ENCODE assay signal across 20 cellular contexts in the genomic region with DNA sequence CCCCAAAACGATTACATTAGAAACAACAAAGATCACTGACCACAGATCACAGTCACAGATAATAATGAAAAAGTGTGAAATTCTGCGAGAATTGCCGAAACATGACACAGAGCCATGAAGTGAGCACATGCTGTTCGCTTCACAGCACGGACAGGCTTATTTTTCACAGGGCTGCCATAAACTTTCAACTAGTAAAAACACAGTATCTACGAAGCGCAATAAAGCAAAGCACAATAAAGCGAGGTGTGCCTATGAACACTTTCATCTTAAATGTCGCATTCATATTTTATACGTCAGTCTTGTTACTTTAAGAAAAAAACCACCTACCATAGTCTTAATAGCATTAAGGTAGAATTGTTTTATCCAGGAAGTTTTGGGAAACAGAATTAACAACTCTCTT. TPM values are rescaled to one million over a fixed set of nuclear protein-coding genes. Genes with fewer than 3 reads are reported as not detected.
DNase-seq lines count a peak whose midpoint lies in the region; ATAC-seq, FAIRE-seq and TF ChIP-seq lines count a peak whose summit lies in the region.
"Had no signal": no experiment of that assay in that cellular context is flagged by ENCODE, and none has a peak within 500 bp of the region (broad histone marks: within the 10 kb centered on the region; RNA-seq: fewer than 3 reads in every experiment).

No MANE protein-coding gene starts in this region.

- H3K27me3 Mint-ChIP-seq in activated naive CD4-positive, alpha-beta T cell treated with anti-CD3 and anti-CD28 coated beads for 36 hours (ENCODE audit: low read depth) = no peaks in the 10 kb centered on the region
- no peaks in the 10 kb centered on the region for H3K27me3 Mint-ChIP-seq in T-helper 17 cell
- peaks cover 2 to 5% (median 2%) of the 10 kb centered on the region in 3 donors for H3K27me3 Mint-ChIP-seq in immature natural killer cell (ENCODE audit: low read depth in 3 of 3)

- H3K4me3 ChIP-seq in sigmoid colon (no peak overlapping the region), OCI-LY7 (ENCODE audit: low read depth, low read length, poor library complexity, severe bottlenecking) (no peak overlapping the region)
- H3K4me3 ChIP-seq: A549, K562 had no signal

- POLR2A ChIA-PET in OCI-LY7 (lab: Charles Lee) = interaction anchor here (0.7 kb wide), 1 partner anchor 92 kb away, joined by 3 read pairs; no protein-coding TSS in a partner anchor

- H3K27me3 ChIP-seq in sigmoid colon = no peaks in the 10 kb centered on the region

- no peak overlapping the region for H2AFZ ChIP-seq in OCI-LY7 (ENCODE audit: low read length)

- TF ChIP-seq POLR2A in sigmoid colon (IDR thresholded peaks at IDR 0.05) = no peak

- H4K20me1 ChIP-seq in OCI-LY7 (ENCODE audit: insufficient read depth, low read length) = no peaks in the 10 kb centered on the region

- ATAC-seq in T-helper 17 cell = no peak
- ATAC-seq: A549 had no signal

- TF ChIP-seq EP300 in sigmoid colon (IDR thresholded peaks at IDR 0.05) = no peak

- FAIRE-seq in urothelium cell line (lab: Jason Lieb, UNC) = no peak
- FAIRE-seq: A549, K562 had no signal

- peak overlapping the region; percentile 25 for H3K27ac Mint-ChIP-seq in activated naive CD4-positive, alpha-beta T cell treated with anti-CD3 and anti-CD28 coated beads for 36 hours
- H3K27ac Mint-ChIP-seq in T-helper 17 cell = peak overlapping the region; percentile 91
- H3K27ac Mint-ChIP-seq in immature natural killer cell = peak overlapping the region; percentile 0 to 76 (median 66)

- no peak for DNase-seq in activated naive CD4-positive, alpha-beta T cell treated with anti-CD3 and anti-CD28 coated beads for 36 hours
- DNase-seq in activated naive CD4-positive, alpha-beta T cell treated with Interleukin-2 at 50 U/mL for 16 hours = no peak
- DNase-seq in T-helper 17 cell (no peak), immature natural killer cell (no peak), sigmoid colon (no peak), NCI-H1436 treated with DMSO at 0.1 percent for 48 hours (lab: John Stamatoyannopoulos, UW) (no peak), urothelium cell line (ENCODE audit: low spot score) (no peak), OCI-LY7 (ENCODE audit: low spot score) (no peak)
- DNase-seq: DMS79, H7, NCI-H1105, NCI-H1694, NCI-H2107, NCI-H510A treated with DMSO at 0.1 percent for 48 hours, NCI-H774, OCI-M1, Right ventricle myocardium superior had no signal

- no TSS peak for BruUV-seq in OCI-LY7 (replicated peaks; lab: Mats Ljungman, UMichigan)

- CTCF ChIA-PET in activated naive CD4-positive, alpha-beta T cell treated with anti-CD3 and anti-CD28 coated beads for 36 hours (lab: Charles Lee) = interaction anchor here (1.0 kb wide), 1 partner anchor 11 kb away, joined by 3 read pairs; no protein-coding TSS in a partner anchor
- CTCF ChIA-PET in OCI-LY7 (lab: Charles Lee; ENCODE audit: unreplicated experiment) = no interaction called here

- TF ChIP-seq CTCF in sigmoid colon (IDR thresholded peaks at IDR 0.05) = no peak
- no peak for TF ChIP-seq CTCF in OCI-LY7 (conservative IDR thresholded peaks at IDR 0.05; ENCODE audit: low read length)

- H3K27ac ChIP-seq in sigmoid colon (peak overlapping the region; percentile 66 to 89 (median 78)), OCI-LY7 (ENCODE audit: low read depth, low read length, poor library complexity, severe bottlenecking) (no peak overlapping the region)
- H3K27ac ChIP-seq: A549 had no signal

- H3K36me3 ChIP-seq in sigmoid colon (peaks cover 0 to 51% (median 14%) of the 10 kb centered on the region in 4 donors), OCI-LY7 (ENCODE audit: insufficient read depth, low read length) (peaks cover 25% of the 10 kb centered on the region)

- no peak overlapping the region for H3K4me3 Mint-ChIP-seq in activated naive CD4-positive, alpha-beta T cell treated with anti-CD3 and anti-CD28 coated beads for 36 hours
- H3K4me3 Mint-ChIP-seq in T-helper 17 cell (no peak overlapping the region), immature natural killer cell (peak overlapping the region in 1 of 5 donors; percentile 27)
- H3K4me3 Mint-ChIP-seq: HFFc6 had no signal

- H3K36me3 Mint-ChIP-seq in activated naive CD4-positive, alpha-beta T cell treated with anti-CD3 and anti-CD28 coated beads for 36 hours (ENCODE audit: low read depth) = peaks cover 29% of the 10 kb centered on the region
- H3K36me3 Mint-ChIP-seq in T-helper 17 cell (ENCODE audit: low read depth) (peaks cover 2% of the 10 kb centered on the region), immature natural killer cell (peaks cover 17 to 39% (median 38%) of the 10 kb centered on the region in 3 donors)

- H3K4me1 ChIP-seq in sigmoid colon (peaks cover 0 to 37% (median 35%) of the 10 kb centered on the region in 4 donors), OCI-LY7 (ENCODE audit: insufficient read depth, low read length, poor library complexity, severe bottlenecking) (no peaks in the 10 kb centered on the region)

- intact Hi-C loops in activated naive CD4-positive, alpha-beta T cell treated with anti-CD3 and anti-CD28 coated beads for 36 hours (cut with micrococcal nuclease) = loop anchor here (5.0 kb wide), 2 partner anchors 35 to 200 kb away; no protein-coding TSS in a partner anchor
- intact Hi-C loops in sigmoid colon (cut with DNase I) (no loop called here), OCI-LY7 (cut with micrococcal nuclease; ENCODE audit: unreplicated experiment) (no loop called here)

- no peaks in the 10 kb centered on the region for H3K9me3 ChIP-seq in T-helper 17 cell (ENCODE audit: control insufficient read depth, low read length, poor library complexity, severe bottlenecking)
- no peaks in the 10 kb centered on the region for H3K9me3 ChIP-seq in sigmoid colon
- H3K9me3 ChIP-seq in OCI-LY7 (ENCODE audit: low read length) = peaks cover 6% of the 10 kb centered on the region; the same call in 1 of the 2 replicates
- H3K9me3 ChIP-seq: A549 had no signal

- H3K4me1 Mint-ChIP-seq in activated naive CD4-positive, alpha-beta T cell treated with anti-CD3 and anti-CD28 coated beads for 36 hours (ENCODE audit: low read depth) = peaks cover 38% of the 10 kb centered on the region
- H3K4me1 Mint-ChIP-seq in T-helper 17 cell = peaks cover 18% of the 10 kb centered on the region
- peaks cover 19 to 37% of the 10 kb centered on the region in 2 donors for H3K4me1 Mint-ChIP-seq in immature natural killer cell

- no peaks in the 10 kb centered on the region for H3K79me2 ChIP-seq in OCI-LY7 (ENCODE audit: insufficient read depth, low read depth, low read length)

- H3K9me3 Mint-ChIP-seq in activated naive CD4-positive, alpha-beta T cell treated with anti-CD3 and anti-CD28 coated beads for 36 hours = no peaks in the 10 kb centered on the region
- no peaks in the 10 kb centered on the region for H3K9me3 Mint-ChIP-seq in immature natural killer cell
- H3K9me3 Mint-ChIP-seq: HFFc6 had no signal

- H3K9me2 ChIP-seq in OCI-LY7 (ENCODE audit: insufficient read depth, low read length) = no peaks in the 10 kb centered on the region

- H3K4me2 ChIP-seq in OCI-LY7 (ENCODE audit: low read length) = no peak overlapping the region
- H3K4me2 ChIP-seq: A549 had no signal

- WGBS in sigmoid colon, 2 donors = 22 to 55% methylated on average over 10 of the region's 10 CpGs

RNA-seq across cellular contexts. Expression of a gene that starts 51.5 kb away (rescaled TPM):
- 10 to 100 TPM; 41.7 to 44.3 TPM for total RNA-seq in activated naive CD4-positive, alpha-beta T cell treated with anti-CD3 and anti-CD28 coated beads for 36 hours
- total RNA-seq in T-helper 17 cell (100 to 1,000 TPM; 104 to 113 TPM), sigmoid colon (100 to 1,000 TPM; 105 to 127 (median 119) TPM), OCI-LY7 (2022) (24.2 and 25.7 TPM in 2 replicates)
- polyA plus RNA-seq in immature natural killer cell (10 to 100 TPM; 70.1 to 95.7 (median 84.0) TPM), sigmoid colon (10 to 100 TPM in 2 of 3 donors, 1 to 10 TPM in 1; 6.9 to 38.6 (median 11.4) TPM)
- 30.5 and 33.7 TPM in 2 replicates for total RNA-seq in OCI-LY7 (2014; rRNA removed; shearing (Covaris generic))

Comparison
In these comparisons a context has a peak if more than half of its experiments do, and no peak if none do; other contexts are left out.
1. H3K27ac Mint-ChIP-seq: peak in every context shown above with its lines; median percentile 91 in T-helper 17 cell; 66 in immature natural killer cell; 25 in activated naive CD4-positive, alpha-beta T cell treated with anti-CD3 and anti-CD28 coated beads for 36 hours.